1 cellular context compared by ENCODE assay signal in genomic region chr5:158461240-158461854, GRCh38.
TF ChIP-seq lines count a peak whose summit lies in the region.

No MANE protein-coding gene starts in this region.

TF ChIP-seq in HepG2, 621 proteins besides CTCF, POLR2A, EP300 and RAD21 (continued from another document and continues in another):
- peak; percentile 89 for TF ChIP-seq BORCS8-MEF2B (CRISPR knock-in tag; IDR thresholded peaks at IDR 0.05)
- peak; percentile 93 for TF ChIP-seq PPARG (CRISPR knock-in tag; conservative IDR thresholded peaks at IDR 0.05)
- TF ChIP-seq STAT6 (CRISPR knock-in tag; IDR thresholded peaks at IDR 0.05; ENCODE audit: borderline replicate concordance), result peak; percentile 87; the same call in 1 of the 2 replicates
- TF ChIP-seq ZNF138 (CRISPR knock-in tag; IDR thresholded peaks at IDR 0.05; ENCODE audit: low read depth), result no peak
- TF ChIP-seq CBX1 (IDR thresholded peaks at IDR 0.05; ENCODE audit: low read depth), result peak; percentile 62
- TF ChIP-seq KDM6A (CRISPR knock-in tag; IDR thresholded peaks at IDR 0.05; ENCODE audit: low read depth), result peak; percentile 98
- TF ChIP-seq ZHX1 (CRISPR knock-in tag; IDR thresholded peaks at IDR 0.05; ENCODE audit: low read depth), result 0 out of 2 replicates have a peak, but pooled peaks have one; percentile 58
- no peak for TF ChIP-seq SIX1 (CRISPR knock-in tag; IDR thresholded peaks at IDR 0.05; ENCODE audit: borderline replicate concordance)
- TF ChIP-seq ZNF34 (CRISPR knock-in tag; IDR thresholded peaks at IDR 0.05; ENCODE audit: borderline replicate concordance), result no peak
- TF ChIP-seq STAG1 (CRISPR knock-in tag; IDR thresholded peaks at IDR 0.05), result peak; percentile 31
- no peak for TF ChIP-seq SYNCRIP (IDR thresholded peaks at IDR 0.05; ENCODE audit: insufficient read depth, low read depth, low read length)
- TF ChIP-seq GZF1 (CRISPR knock-in tag; IDR thresholded peaks at IDR 0.05), result no peak
- no peak for TF ChIP-seq MAZ (IDR thresholded peaks at IDR 0.05; ENCODE audit: borderline replicate concordance, low read depth, low read length)
- TF ChIP-seq MAZ (CRISPR knock-in tag; IDR thresholded peaks at IDR 0.05; ENCODE audit: low read depth), result no peak
- peak; percentile 72 for TF ChIP-seq XRCC5 (optimal IDR thresholded peaks at IDR 0.05; ENCODE audit: low read length)
- TF ChIP-seq TCF12 (IDR thresholded peaks at IDR 0.05), result no peak
- peak; percentile 93; the same call in 1 of the 2 replicates for TF ChIP-seq TCF12 (CRISPR knock-in tag; IDR thresholded peaks at IDR 0.05)
- TF ChIP-seq, protein P1, sequence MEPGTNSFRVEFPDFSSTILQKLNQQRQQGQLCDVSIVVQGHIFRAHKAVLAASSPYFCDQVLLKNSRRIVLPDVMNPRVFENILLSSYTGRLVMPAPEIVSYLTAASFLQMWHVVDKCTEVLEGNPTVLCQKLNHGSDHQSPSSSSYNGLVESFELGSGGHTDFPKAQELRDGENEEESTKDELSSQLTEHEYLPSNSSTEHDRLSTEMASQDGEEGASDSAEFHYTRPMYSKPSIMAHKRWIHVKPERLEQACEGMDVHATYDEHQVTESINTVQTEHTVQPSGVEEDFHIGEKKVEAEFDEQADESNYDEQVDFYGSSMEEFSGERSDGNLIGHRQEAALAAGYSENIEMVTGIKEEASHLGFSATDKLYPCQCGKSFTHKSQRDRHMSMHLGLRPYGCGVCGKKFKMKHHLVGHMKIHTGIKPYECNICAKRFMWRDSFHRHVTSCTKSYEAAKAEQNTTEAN (CRISPR knock-in tag; conservative IDR thresholded peaks at IDR 0.05), result peak; percentile 83; the same call in 1 of the 2 replicates
- peak; percentile 84 for TF ChIP-seq TBX2 (CRISPR knock-in tag; IDR thresholded peaks at IDR 0.05; ENCODE audit: borderline replicate concordance)
- no peak for TF ChIP-seq GTF2F1 (IDR thresholded peaks at IDR 0.05; ENCODE audit: low read length)
- no peak for TF ChIP-seq NRL (CRISPR knock-in tag; IDR thresholded peaks at IDR 0.05; ENCODE audit: borderline replicate concordance)
- peak; percentile 93; the same call in 1 of the 2 replicates for TF ChIP-seq KDM3A (CRISPR knock-in tag; IDR thresholded peaks at IDR 0.05; ENCODE audit: low read depth)
- TF ChIP-seq ZNF326 (CRISPR knock-in tag; IDR thresholded peaks at IDR 0.05; ENCODE audit: borderline replicate concordance), result no peak
- TF ChIP-seq MIXL1 (CRISPR knock-in tag; IDR thresholded peaks at IDR 0.05), result peak; percentile 95
- peak; percentile 82 for TF ChIP-seq SMARCC2 (IDR thresholded peaks at IDR 0.05)
- no peak for TF ChIP-seq PBX3 (CRISPR knock-in tag; IDR thresholded peaks at IDR 0.05; ENCODE audit: borderline replicate concordance)
- TF ChIP-seq NCOA5 (CRISPR knock-in tag; IDR thresholded peaks at IDR 0.05), result no peak
- peak; percentile 80 for TF ChIP-seq HMGXB3 (CRISPR knock-in tag; IDR thresholded peaks at IDR 0.05; ENCODE audit: borderline replicate concordance)
- TF ChIP-seq, protein P2, sequence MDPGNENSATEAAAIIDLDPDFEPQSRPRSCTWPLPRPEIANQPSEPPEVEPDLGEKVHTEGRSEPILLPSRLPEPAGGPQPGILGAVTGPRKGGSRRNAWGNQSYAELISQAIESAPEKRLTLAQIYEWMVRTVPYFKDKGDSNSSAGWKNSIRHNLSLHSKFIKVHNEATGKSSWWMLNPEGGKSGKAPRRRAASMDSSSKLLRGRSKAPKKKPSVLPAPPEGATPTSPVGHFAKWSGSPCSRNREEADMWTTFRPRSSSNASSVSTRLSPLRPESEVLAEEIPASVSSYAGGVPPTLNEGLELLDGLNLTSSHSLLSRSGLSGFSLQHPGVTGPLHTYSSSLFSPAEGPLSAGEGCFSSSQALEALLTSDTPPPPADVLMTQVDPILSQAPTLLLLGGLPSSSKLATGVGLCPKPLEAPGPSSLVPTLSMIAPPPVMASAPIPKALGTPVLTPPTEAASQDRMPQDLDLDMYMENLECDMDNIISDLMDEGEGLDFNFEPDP (CRISPR knock-in tag; conservative IDR thresholded peaks at IDR 0.05), result no peak
- TF ChIP-seq RELA (CRISPR knock-in tag; IDR thresholded peaks at IDR 0.05), result no peak
- peak; percentile 99 for TF ChIP-seq ZNF331 (CRISPR knock-in tag; IDR thresholded peaks at IDR 0.05)
- TF ChIP-seq, protein P3, sequence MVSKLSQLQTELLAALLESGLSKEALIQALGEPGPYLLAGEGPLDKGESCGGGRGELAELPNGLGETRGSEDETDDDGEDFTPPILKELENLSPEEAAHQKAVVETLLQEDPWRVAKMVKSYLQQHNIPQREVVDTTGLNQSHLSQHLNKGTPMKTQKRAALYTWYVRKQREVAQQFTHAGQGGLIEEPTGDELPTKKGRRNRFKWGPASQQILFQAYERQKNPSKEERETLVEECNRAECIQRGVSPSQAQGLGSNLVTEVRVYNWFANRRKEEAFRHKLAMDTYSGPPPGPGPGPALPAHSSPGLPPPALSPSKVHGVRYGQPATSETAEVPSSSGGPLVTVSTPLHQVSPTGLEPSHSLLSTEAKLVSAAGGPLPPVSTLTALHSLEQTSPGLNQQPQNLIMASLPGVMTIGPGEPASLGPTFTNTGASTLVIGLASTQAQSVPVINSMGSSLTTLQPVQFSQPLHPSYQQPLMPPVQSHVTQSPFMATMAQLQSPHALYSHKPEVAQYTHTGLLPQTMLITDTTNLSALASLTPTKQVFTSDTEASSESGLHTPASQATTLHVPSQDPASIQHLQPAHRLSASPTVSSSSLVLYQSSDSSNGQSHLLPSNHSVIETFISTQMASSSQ (IDR thresholded peaks at IDR 0.05; ENCODE audit: low read depth), result peak; percentile 61; the same call in 1 of the 2 replicates
- TF ChIP-seq, protein P3 (CRISPR knock-in tag; IDR thresholded peaks at IDR 0.05; ENCODE audit: borderline replicate concordance), result peak; percentile 80
- TF ChIP-seq ZNF33A (CRISPR knock-in tag; IDR thresholded peaks at IDR 0.05; ENCODE audit: borderline replicate concordance), result no peak
- TF ChIP-seq MAFG (CRISPR knock-in tag; IDR thresholded peaks at IDR 0.05), result no peak
- peak; percentile 98 for TF ChIP-seq NCOA2 (CRISPR knock-in tag; IDR thresholded peaks at IDR 0.05)
- TF ChIP-seq GLMP (CRISPR knock-in tag; IDR thresholded peaks at IDR 0.05; ENCODE audit: borderline replicate concordance), result no peak
- peak; percentile 92 for TF ChIP-seq SMARCE1 (IDR thresholded peaks at IDR 0.05; ENCODE audit: borderline replicate concordance)
